In the genomic region with DNA sequence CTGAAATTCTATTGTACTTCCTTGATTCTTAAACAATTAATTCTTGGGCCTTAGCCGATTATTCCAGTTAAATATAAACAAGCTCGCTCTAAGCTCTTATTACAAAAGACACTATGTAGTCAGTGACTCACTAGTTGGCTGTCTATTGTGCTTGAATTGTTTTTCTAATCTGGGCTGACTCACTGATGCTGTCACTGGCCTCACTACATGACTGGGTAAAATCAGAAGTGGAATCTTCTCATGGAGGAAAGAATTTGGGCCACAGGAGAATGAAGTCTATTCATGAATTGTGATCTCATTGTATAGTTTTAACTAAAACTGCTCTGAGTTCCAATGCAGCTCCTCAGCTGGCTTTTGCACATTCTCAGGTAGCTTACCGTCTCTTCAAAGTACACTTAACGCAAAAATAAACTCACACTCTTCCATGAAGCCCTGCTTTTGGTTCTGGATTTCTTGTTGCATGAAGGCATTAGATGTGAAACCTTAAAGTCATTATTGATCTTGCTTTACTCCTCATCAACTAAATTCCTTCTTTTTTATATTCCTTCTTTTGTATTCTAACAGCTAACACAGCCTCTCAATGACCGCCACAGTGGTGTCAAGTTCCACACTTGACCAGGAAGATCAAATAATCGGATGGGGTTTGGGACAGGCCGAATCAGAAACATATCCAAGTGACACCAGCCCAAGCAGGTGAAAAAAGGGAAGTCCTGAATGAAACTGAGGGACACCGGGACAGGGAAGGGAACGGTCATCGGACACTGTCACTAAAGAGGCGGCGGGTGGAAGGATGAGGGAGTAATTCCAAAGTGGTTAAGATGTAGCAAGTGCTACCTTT, we compare ENCODE assay signal across 8 cellular contexts.
DNase-seq lines count a peak whose midpoint lies in the region; ATAC-seq and TF ChIP-seq lines count a peak whose summit lies in the region.

No MANE protein-coding gene starts in this region.

- no peaks in the 10 kb centered on the region for H3K27me3 ChIP-seq in prostate gland (replicated peaks; ENCODE audit: insufficient read depth)

- 64% methylated on average over 12 of the region's 12 CpGs for WGBS in prostate gland

- intact Hi-C loops in prostate gland (cut with DNase I), result no loop called here

- no peak for DNase-seq in activated naive CD8-positive, alpha-beta T cell treated with anti-CD3 and anti-CD28 coated beads for 36 hours
- DNase-seq in SW 1271 (lab: John Stamatoyannopoulos, UW), result peak; percentile 69 to 89
- peak; percentile 96 for DNase-seq in globus pallidus (ENCODE audit: low spot score)
- DNase-seq in prostate gland (ENCODE audit: low spot score), result peak; percentile 65
- no peak for DNase-seq in activated gamma-delta T cell treated with Interleukin-2 at 50 U/mL for 16 hours
- DNase-seq in NOMO-1 treated with dmso at 0.1 percent for 144 hours (lab: John Stamatoyannopoulos, UW; ENCODE audit: unreplicated experiment), result no peak

- no peak for TF ChIP-seq POLR2A in prostate gland (IDR thresholded peaks at IDR 0.05)

- H3K27ac Mint-ChIP-seq in activated naive CD8-positive, alpha-beta T cell, result peak overlapping the region; percentile 24
- H3K27ac Mint-ChIP-seq in activated naive CD8-positive, alpha-beta T cell treated with anti-CD3 and anti-CD28 coated beads for 36 hours, result no peak overlapping the region

- no peak overlapping the region for H3K4me3 ChIP-seq in prostate gland

- H3K9me3 Mint-ChIP-seq in activated naive CD8-positive, alpha-beta T cell (ENCODE audit: low read depth), result no peaks in the 10 kb centered on the region
- H3K9me3 Mint-ChIP-seq in activated naive CD8-positive, alpha-beta T cell treated with anti-CD3 and anti-CD28 coated beads for 36 hours, result no peaks in the 10 kb centered on the region

- no peaks in the 10 kb centered on the region for H3K36me3 Mint-ChIP-seq in activated naive CD8-positive, alpha-beta T cell
- H3K36me3 Mint-ChIP-seq in activated naive CD8-positive, alpha-beta T cell treated with anti-CD3 and anti-CD28 coated beads for 36 hours, result no peaks in the 10 kb centered on the region

- no peaks in the 10 kb centered on the region for H3K4me1 ChIP-seq in prostate gland (replicated peaks)

- no peaks in the 10 kb centered on the region for H3K36me3 ChIP-seq in prostate gland

- no peak overlapping the region for H3K4me3 Mint-ChIP-seq in activated naive CD8-positive, alpha-beta T cell
- no peak overlapping the region for H3K4me3 Mint-ChIP-seq in activated naive CD8-positive, alpha-beta T cell treated with anti-CD3 and anti-CD28 coated beads for 36 hours

- no peak for ATAC-seq in GM21717 (IDR thresholded peaks at IDR 0.05; ENCODE audit: unreplicated experiment)

- H3K9me3 ChIP-seq in prostate gland, result no peaks in the 10 kb centered on the region

- H3K4me1 Mint-ChIP-seq in activated naive CD8-positive, alpha-beta T cell (ENCODE audit: low read depth), result peaks cover 5% of the 10 kb centered on the region
- peaks cover 4% of the 10 kb centered on the region for H3K4me1 Mint-ChIP-seq in activated naive CD8-positive, alpha-beta T cell treated with anti-CD3 and anti-CD28 coated beads for 36 hours

- peak overlapping the region; percentile 27 to 59 for H3K27ac ChIP-seq in prostate gland

- TF ChIP-seq CTCF in prostate gland (IDR thresholded peaks at IDR 0.05), result no peak

- no peaks in the 10 kb centered on the region for H3K27me3 Mint-ChIP-seq in activated naive CD8-positive, alpha-beta T cell
- no peaks in the 10 kb centered on the region for H3K27me3 Mint-ChIP-seq in activated naive CD8-positive, alpha-beta T cell treated with anti-CD3 and anti-CD28 coated beads for 36 hours

Comparison
In these comparisons a context has a peak if more than half of its experiments do, and no peak if none do; other contexts are left out.
1. DNase-seq: peak in SW 1271 (2 of 2), globus pallidus (single experiment) and prostate gland (single experiment); none in activated naive CD8-positive, alpha-beta T cell treated with anti-CD3 and anti-CD28 coated beads for 36 hours (single experiment), activated gamma-delta T cell treated with Interleukin-2 at 50 U/mL for 16 hours (single experiment) and NOMO-1 treated with dmso at 0.1 percent for 144 hours (single experiment).